ENCODE assay signal across 26 cellular contexts in the genomic region with DNA sequence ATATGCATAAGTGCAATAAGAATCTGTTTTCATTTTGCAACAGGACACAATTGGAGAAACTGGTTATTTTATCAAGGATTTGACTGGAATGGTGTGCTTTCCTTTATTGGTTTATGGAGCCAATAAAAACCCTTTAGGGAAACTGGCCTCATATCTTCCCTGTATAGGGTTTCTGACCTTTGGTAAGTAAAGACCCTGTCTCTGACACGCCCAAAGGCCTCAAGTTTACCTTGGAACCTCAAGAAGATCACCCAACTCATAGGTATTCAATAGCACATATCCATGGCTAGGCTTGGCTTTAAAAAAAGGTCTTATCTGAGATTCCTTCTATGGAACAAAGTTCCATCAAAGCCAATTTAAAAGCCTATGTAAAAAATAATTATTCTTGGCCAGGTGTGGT. TPM values are rescaled to one million over a fixed set of nuclear protein-coding genes. Genes with fewer than 3 reads are reported as not detected.
DNase-seq lines count a peak whose midpoint lies in the region; ATAC-seq and TF ChIP-seq lines count a peak whose summit lies in the region.
"Had no signal": no experiment of that assay in that cellular context is flagged by ENCODE, and none has a peak within 500 bp of the region (broad histone marks: within the 10 kb centered on the region; RNA-seq: fewer than 3 reads in every experiment).

No MANE protein-coding gene starts in this region.

- TF ChIP-seq CTCF in Caco-2 (IDR thresholded peaks at IDR 0.05; ENCODE audit: insufficient read depth in 1 of 2, low read depth in 1 of 2, low read length in 1 of 2, severe bottlenecking in 1 of 2, unreplicated experiment in 1 of 2), result no peak
- no peak for TF ChIP-seq CTCF in hepatocyte (IDR thresholded peaks at IDR 0.05; ENCODE audit: poor library complexity)
- TF ChIP-seq CTCF in mucosa of descending colon (IDR thresholded peaks at IDR 0.05), result no peak

- no peaks in the 10 kb centered on the region for H3K9me2 ChIP-seq in hepatocyte (replicated peaks; ENCODE audit: insufficient read depth)

- H3K9me3 ChIP-seq in Caco-2 (peaks cover 20% of the 10 kb centered on the region), hepatocyte (ENCODE audit: low read depth) (no peaks in the 10 kb centered on the region), mucosa of descending colon (peaks cover 22% of the 10 kb centered on the region)

- intact Hi-C loops in Caco-2 (cut with micrococcal nuclease; ENCODE audit: unreplicated experiment) (loop anchor here (1.0 kb wide), 1 partner anchor 13 kb away; no protein-coding TSS in a partner anchor), mucosa of descending colon (cut with DNase I, micrococcal nuclease) (no loop called here)

- peak overlapping the region; percentile 33 for H3K4me3 Mint-ChIP-seq in Caco-2 (ENCODE audit: unreplicated experiment)
- H3K4me3 Mint-ChIP-seq: B cell; CD4-positive, alpha-beta T cell; CD8-positive, alpha-beta T cell had no signal

- no peak overlapping the region for H3K27ac ChIP-seq in hepatocyte
- H3K27ac ChIP-seq: 22Rv1; A549; BLaER1 treated with 17β-estradiol and CSF1 and Interleukin-3, amounts not matched to agents 10 nM and 100 nM; C4-2B had no signal

- H3K27me3 ChIP-seq in Caco-2 (replicated peaks; ENCODE audit: control insufficient read depth, insufficient read depth, low read length) (no peaks in the 10 kb centered on the region; the same call in 1 of the 2 replicates), hepatocyte (no peaks in the 10 kb centered on the region)
- H3K27me3 ChIP-seq: BLaER1 treated with 17β-estradiol and CSF1 and Interleukin-3, amounts not matched to agents 10 nM and 100 nM had no signal

- CTCF ChIA-PET in Caco-2 (lab: Charles Lee), result no interaction called here

- no TSS peak for BruUV-seq in Caco-2 (replicated peaks; lab: Mats Ljungman, UMichigan)

- peaks cover 16% of the 10 kb centered on the region for H3K4me1 Mint-ChIP-seq in Caco-2 (ENCODE audit: low read depth, unreplicated experiment)

- peak; percentile 62 to 80 for DNase-seq in Caco-2
- DNase-seq in hepatocyte (ENCODE audit: low spot score), result peak; percentile 7
- DNase-seq in mucosa of descending colon, result peak in 1 of 3 donors; percentile 60
- DNase-seq: AML-193; CD4-positive, alpha-beta T cell; CD8-positive, alpha-beta T cell; DMS 273 treated with DMSO at 0.1 percent for 48 hours; DMS153; DMS53; DMS79; DND-41; EL; GDM1 had no signal

- ATAC-seq in mucosa of descending colon (peak; percentile 86), GM21423 (IDR thresholded peaks at IDR 0.05; ENCODE audit: unreplicated experiment) (no peak), HG02938 (IDR thresholded peaks at IDR 0.05; ENCODE audit: unreplicated experiment) (no peak), GM18861 (IDR thresholded peaks at IDR 0.05; ENCODE audit: unreplicated experiment) (no peak)
- ATAC-seq: A549; CD8-positive, alpha-beta T cell; GM12878 had no signal

- H3K27me3 Mint-ChIP-seq in Caco-2 (ENCODE audit: insufficient read depth, unreplicated experiment), result no peaks in the 10 kb centered on the region
- H3K27me3 Mint-ChIP-seq: B cell had no signal

- H2AFZ ChIP-seq in hepatocyte, result no peak overlapping the region

- POLR2A ChIA-PET in Caco-2 (lab: Charles Lee), result interaction anchor here (0.6 to 0.8 kb wide), 2 partner anchors 12 to 29 kb away, joined by 3 to 5 read pairs; a partner anchor contains a TSS

- H4K20me1 ChIP-seq in hepatocyte (ENCODE audit: insufficient read depth, poor library complexity, severe bottlenecking), result no peaks in the 10 kb centered on the region
- H4K20me1 ChIP-seq: BLaER1 treated with 17β-estradiol and CSF1 and Interleukin-3, amounts not matched to agents 10 nM and 100 nM had no signal

- H3K4me3 ChIP-seq in Caco-2 (ENCODE audit: low read depth, low read length) (no peak overlapping the region), hepatocyte (no peak overlapping the region), mucosa of descending colon (no peak overlapping the region)
- H3K4me3 ChIP-seq: A549; BLaER1 treated with 17β-estradiol and CSF1 and Interleukin-3, amounts not matched to agents 10 nM and 100 nM; GM12878 had no signal

- no peak overlapping the region for H3K4me2 ChIP-seq in hepatocyte
- H3K4me2 ChIP-seq: A549; BLaER1 treated with 17β-estradiol and CSF1 and Interleukin-3, amounts not matched to agents 10 nM and 100 nM had no signal

- no peak overlapping the region for H3K27ac Mint-ChIP-seq in Caco-2 (ENCODE audit: unreplicated experiment)
- H3K27ac Mint-ChIP-seq: B cell; CD4-positive, alpha-beta T cell; CD8-positive, alpha-beta T cell had no signal

- peaks cover 15% of the 10 kb centered on the region for H3K9me3 Mint-ChIP-seq in Caco-2 (ENCODE audit: unreplicated experiment)

- H3K79me2 ChIP-seq in hepatocyte, result no peaks in the 10 kb centered on the region

- 83% methylated on average over 1 of the region's 1 CpG for WGBS in hepatocyte (ENCODE audit: low lambda C conversion rate, missing lambda C conversion rate)

- H3K36me3 ChIP-seq in Caco-2 (ENCODE audit: control insufficient read depth, insufficient read depth, low read length), result peaks cover 4% of the 10 kb centered on the region
- H3K36me3 ChIP-seq in hepatocyte (replicated peaks; ENCODE audit: insufficient read depth, low read depth), result no peaks in the 10 kb centered on the region
- H3K36me3 ChIP-seq in mucosa of descending colon (ENCODE audit: low read depth), result no peaks in the 10 kb centered on the region

- H3K4me1 ChIP-seq in Caco-2, result peaks cover 13% of the 10 kb centered on the region
- peaks cover 9% of the 10 kb centered on the region for H3K4me1 ChIP-seq in hepatocyte (ENCODE audit: insufficient read depth)
- no peaks in the 10 kb centered on the region for H3K4me1 ChIP-seq in mucosa of descending colon (ENCODE audit: low read depth)
- H3K4me1 ChIP-seq: A549 had no signal

- peaks cover 34% of the 10 kb centered on the region for H3K36me3 Mint-ChIP-seq in Caco-2 (ENCODE audit: insufficient read depth, unreplicated experiment)

RNA-seq across cellular contexts. Expression of a gene that starts 11.2 kb away (rescaled TPM):
- 44.1 and 47.5 TPM in 2 replicates for total RNA-seq in Caco-2 (2022)
- total RNA-seq in hepatocyte, result 18.1 and 22.0 TPM in 2 replicates
- polyA plus RNA-seq in hepatocyte, result 29.4 and 35.4 TPM in 2 replicates
- 10 to 100 TPM in 1 of 3 donors, 1 to 10 TPM in 2; 5.8 to 38.4 (median 9.8) TPM for total RNA-seq in mucosa of descending colon
- total RNA-seq: A172; CD4-positive, alpha-beta T cell; CD8-positive, alpha-beta T cell; Daoy; G401 had no signal
- polyA plus RNA-seq: A549 had no signal

RNA-seq across cellular contexts. Expression of a gene that starts 17.3 kb away (rescaled TPM):
- 10.9 and 11.0 TPM in 2 replicates for total RNA-seq in Caco-2 (2022)
- 3.7 and 5.1 TPM in 2 replicates for total RNA-seq in hepatocyte
- polyA plus RNA-seq in hepatocyte, result 7.5 and 9.5 TPM in 2 replicates
- total RNA-seq in mucosa of descending colon, result 1 to 10 TPM; 1.6 to 8.9 (median 2.4) TPM
- total RNA-seq: A172; CD4-positive, alpha-beta T cell; Daoy; G401 had no signal
- polyA plus RNA-seq: A549, BJ had no signal
